21 cellular contexts compared by ENCODE assay signal in the genomic region with DNA sequence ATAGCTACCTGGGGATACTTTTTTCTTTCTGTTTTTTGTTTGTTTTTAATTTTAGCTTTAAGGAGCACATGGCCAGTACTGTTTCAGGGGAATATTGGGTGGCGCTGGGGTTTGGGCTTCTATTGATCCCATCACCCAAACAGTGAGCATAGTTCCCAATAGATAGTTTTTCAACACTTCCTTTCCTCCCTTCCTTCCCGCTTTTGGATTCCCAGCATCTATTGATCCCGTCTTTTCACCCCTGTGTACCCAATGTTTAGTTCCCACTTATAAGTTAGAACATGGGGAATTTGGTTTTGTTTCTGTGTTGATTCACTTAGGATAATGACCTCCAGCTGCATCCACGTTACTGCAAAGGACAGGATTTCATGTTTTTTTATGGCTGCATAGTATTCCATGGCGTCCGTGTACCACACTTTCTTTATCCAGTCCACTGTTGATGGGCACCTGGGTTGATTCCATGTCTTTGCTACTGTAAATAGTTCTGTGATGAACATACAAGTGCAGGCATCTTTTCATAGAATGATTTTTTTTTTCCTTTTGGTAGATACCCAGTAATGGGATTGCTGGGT.
"Had no signal": no experiment of that assay in that cellular context is flagged by ENCODE, and none has a peak within 500 bp of the region (broad histone marks: within the 10 kb centered on the region; RNA-seq: fewer than 3 reads in every experiment).

No MANE protein-coding gene starts in this region.

- H3K27ac ChIP-seq: colonic mucosa, esophagus squamous epithelium, ovary, tibial artery, uterus had no signal

- DNase-seq: activated CD4-positive, alpha-beta T cell treated with anti-CD3 and anti-CD28 coated beads, Interleukin-2, amount 50 U/mL, for 4 hours; activated gamma-delta T cell; activated T-cell treated with anti-CD3 and anti-CD28 coated beads, Interleukin-2, amount 50 U/mL, for 48 hours; central memory CD4-positive, alpha-beta T cell; colonic mucosa; esophagus squamous epithelium; glutamatergic neuron; hypothalamus; kidney glomerular epithelial cell; ovary; retina; stimulated activated naive B cell treated with anti-CD40 and anti-IgM and Interleukin-4, amounts not matched to agents 10 μg/mL and 1 μg/mL and 100 μg/mL, for 72 hours; SW 1271; T-helper 9 cell; tibial artery; uterus had no signal

- FAIRE-seq: endothelial cell of umbilical vein had no signal

- H3K4me3 Mint-ChIP-seq: activated naive CD8-positive, alpha-beta T cell; brain; neural crest cell; stimulated activated naive B cell treated with anti-CD40 and anti-IgM and Interleukin-4, amounts not matched to agents 10 μg/mL and 1 μg/mL and 100 μg/mL, for 72 hours had no signal

- H3K9me3 Mint-ChIP-seq: stimulated activated naive B cell treated with anti-CD40 and anti-IgM and Interleukin-4, amounts not matched to agents 10 μg/mL and 1 μg/mL and 100 μg/mL, for 72 hours had no signal

- ATAC-seq: activated CD4-positive, CD25-positive, alpha-beta regulatory T cell treated with anti-CD3 and anti-CD28 coated beads, Interleukin-2, amount 50 U/mL, for 24 hours; stimulated activated naive B cell treated with anti-CD40 and anti-IgM and Interleukin-4, amounts not matched to agents 10 μg/mL and 1 μg/mL and 100 μg/mL, for 72 hours had no signal

- H3K4me1 ChIP-seq: colonic mucosa, uterus had no signal

- H3K27ac Mint-ChIP-seq: stimulated activated naive B cell treated with anti-CD40 and anti-IgM and Interleukin-4, amounts not matched to agents 10 μg/mL and 1 μg/mL and 100 μg/mL, for 72 hours had no signal

- H3K9me3 ChIP-seq: colonic mucosa, esophagus squamous epithelium, ovary, tibial artery, uterus had no signal

- H3K4me3 ChIP-seq: colonic mucosa, esophagus squamous epithelium, ovary, tibial artery, uterus had no signal

- H3K27me3 ChIP-seq: colonic mucosa, esophagus squamous epithelium, ovary, tibial artery, uterus had no signal

- H3K36me3 ChIP-seq: colonic mucosa, ovary, uterus had no signal

- H3K27me3 Mint-ChIP-seq: activated naive CD8-positive, alpha-beta T cell; brain; stimulated activated naive B cell treated with anti-CD40 and anti-IgM and Interleukin-4, amounts not matched to agents 10 μg/mL and 1 μg/mL and 100 μg/mL, for 72 hours had no signal
